ENCODE assay signal across 20 cellular contexts in the genomic region with DNA sequence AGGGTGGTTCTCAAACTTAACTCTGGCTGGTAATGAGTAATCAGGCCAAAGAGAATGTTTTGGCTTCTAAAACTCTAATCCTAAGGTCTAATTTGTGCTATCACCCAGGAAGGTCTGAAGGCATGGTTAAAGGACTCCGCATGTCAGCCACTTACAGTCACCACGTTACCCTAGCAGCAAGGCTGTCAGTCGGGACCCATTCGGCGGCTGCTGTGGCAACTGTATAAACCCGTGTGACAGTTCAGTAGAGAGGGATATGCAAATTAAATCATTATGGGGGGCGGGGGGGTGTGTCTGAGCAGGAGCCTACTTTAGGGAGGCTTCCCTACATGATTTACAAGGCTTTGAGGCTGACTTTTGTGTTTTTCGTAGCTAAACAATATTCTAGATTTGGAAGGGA.
DNase-seq lines count a peak whose midpoint lies in the region; ATAC-seq and TF ChIP-seq lines count a peak whose summit lies in the region.
"Had no signal": no experiment of that assay in that cellular context is flagged by ENCODE, and none has a peak within 500 bp of the region (broad histone marks: within the 10 kb centered on the region; RNA-seq: fewer than 3 reads in every experiment).

No MANE protein-coding gene starts in this region.

- CTCF ChIA-PET in activated CD4-positive, alpha-beta T cell treated with anti-CD3 and anti-CD28 coated beads for 36 hours (lab: Charles Lee), result no interaction called here
- CTCF ChIA-PET in activated CD4-positive, alpha-beta T cell treated with anti-CD3 and anti-CD28 coated beads, Interleukin-2, amount 10 ng/mL, durations not matched to agents 7 days and 5 days (lab: Charles Lee), result interaction anchor here (1.2 kb wide), 1 partner anchor 9 kb away, joined by 3 read pairs; no protein-coding TSS in a partner anchor

- peaks cover 11% of the 10 kb centered on the region for H3K79me1 ChIP-seq in trophoblast cell (ENCODE audit: low read length)

- TF ChIP-seq CTCF in smooth muscle cell (IDR thresholded peaks at IDR 0.05; ENCODE audit: borderline replicate concordance, insufficient read depth, poor library complexity, severe bottlenecking), result no peak

- WGBS in smooth muscle cell (ENCODE audit: low lambda C conversion rate), result 56% methylated on average over 8 of the region's 8 CpGs
- WGBS in trophoblast cell (ENCODE audit: extremely low coverage, insufficient coverage, insufficient read length), result no CpG with 5 or more reads among the region's 8 CpGs

- no peaks in the 10 kb centered on the region for H4K20me1 ChIP-seq in smooth muscle cell (ENCODE audit: low read depth)

- no peak overlapping the region for H4K91ac ChIP-seq in trophoblast cell (ENCODE audit: low read depth, low read length)

- intact Hi-C loops in activated CD4-positive, alpha-beta T cell treated with anti-CD3 and anti-CD28 coated beads for 36 hours (cut with DNase I, micrococcal nuclease), result no loop called here

- no peak for DNase-seq in activated CD4-positive, alpha-beta T cell treated with anti-CD3 and anti-CD28 coated beads for 36 hours
- DNase-seq in activated CD4-positive, alpha-beta T cell treated with anti-CD3 and anti-CD28 coated beads, Interleukin-2, amount 10 ng/mL, durations not matched to agents 7 days and 5 days, result no peak
- no peak for DNase-seq in T-helper 17 cell
- DNase-seq in ecto neural progenitor cell (ENCODE audit: low spot score), result peak; percentile 25
- no peak for DNase-seq in smooth muscle cell (lab: John Stamatoyannopoulos, UW; ENCODE audit: unreplicated experiment)
- DNase-seq in trophoblast cell, result no peak
- no peak for DNase-seq in NCI-H2107 treated with DMSO at 0.1 percent for 48 hours (lab: John Stamatoyannopoulos, UW; ENCODE audit: unreplicated experiment)
- DNase-seq in kidney glomerular epithelial cell (lab: John Stamatoyannopoulos, UW), result no peak
- DNase-seq: activated CD8-positive, alpha-beta memory T cell treated with anti-CD3 and anti-CD28 coated beads for 24 hours; activated effector memory CD4-positive, alpha-beta T cell treated with anti-CD3 and anti-CD28 coated beads, Interleukin-2, amount 50 U/mL, for 16 hours; body of pancreas; NCI-H1436; NCI-H345; nephron progenitor cell; psoas muscle; RPMI8226; stimulated activated naive CD4-positive, alpha-beta T cell treated with Interleukin-2 at 50 U/mL for 16 hours had no signal

- H3K4me3 ChIP-seq in smooth muscle cell, result no peak overlapping the region
- H3K4me3 ChIP-seq in trophoblast cell (ENCODE audit: low read depth, low read length), result no peak overlapping the region
- H3K4me3 ChIP-seq: body of pancreas, esophagus muscularis mucosa, psoas muscle had no signal

- peak overlapping the region; percentile 62 for H3K27ac Mint-ChIP-seq in activated CD4-positive, alpha-beta T cell treated with anti-CD3 and anti-CD28 coated beads for 36 hours
- no peak overlapping the region for H3K27ac Mint-ChIP-seq in activated CD4-positive, alpha-beta T cell treated with anti-CD3 and anti-CD28 coated beads, Interleukin-2, amount 10 ng/mL, durations not matched to agents 7 days and 5 days
- H3K27ac Mint-ChIP-seq in T-helper 17 cell, result peak overlapping the region; percentile 83
- H3K27ac Mint-ChIP-seq: nephron progenitor cell had no signal

- H3K79me2 ChIP-seq in smooth muscle cell (ENCODE audit: low read depth), result no peaks in the 10 kb centered on the region
- no peaks in the 10 kb centered on the region for H3K79me2 ChIP-seq in trophoblast cell (ENCODE audit: control insufficient read depth, insufficient read depth, low read length, poor library complexity)

- no peak for ATAC-seq in activated CD4-positive, alpha-beta T cell treated with anti-CD3 and anti-CD28 coated beads for 36 hours
- ATAC-seq in T-helper 17 cell, result no peak
- ATAC-seq: body of pancreas, psoas muscle had no signal

- no peak overlapping the region for H4K8ac ChIP-seq in trophoblast cell (ENCODE audit: low read depth, low read length)

- H3K4me1 Mint-ChIP-seq in activated CD4-positive, alpha-beta T cell treated with anti-CD3 and anti-CD28 coated beads for 36 hours, result peaks cover 72% of the 10 kb centered on the region
- peaks cover 29% of the 10 kb centered on the region for H3K4me1 Mint-ChIP-seq in activated CD4-positive, alpha-beta T cell treated with anti-CD3 and anti-CD28 coated beads, Interleukin-2, amount 10 ng/mL, durations not matched to agents 7 days and 5 days
- peaks cover 20% of the 10 kb centered on the region for H3K4me1 Mint-ChIP-seq in T-helper 17 cell

- H3K27me3 ChIP-seq in smooth muscle cell (ENCODE audit: low read depth) (no peaks in the 10 kb centered on the region), trophoblast cell (ENCODE audit: insufficient read depth, low read length) (no peaks in the 10 kb centered on the region)
- H3K27me3 ChIP-seq: body of pancreas, esophagus muscularis mucosa had no signal

- no peaks in the 10 kb centered on the region for H3K9me3 ChIP-seq in T-helper 17 cell (ENCODE audit: control insufficient read depth, low read length, poor library complexity, severe bottlenecking)
- no peaks in the 10 kb centered on the region for H3K9me3 ChIP-seq in smooth muscle cell (replicated peaks; ENCODE audit: low read depth)
- no peaks in the 10 kb centered on the region for H3K9me3 ChIP-seq in trophoblast cell (ENCODE audit: insufficient read depth, low read depth, low read length)
- H3K9me3 ChIP-seq: body of pancreas, esophagus muscularis mucosa, psoas muscle had no signal

- H2AFZ ChIP-seq in smooth muscle cell (ENCODE audit: low read depth) (no peak overlapping the region), trophoblast cell (ENCODE audit: insufficient read depth, low read length, poor library complexity) (no peak overlapping the region)

- peaks cover 8% of the 10 kb centered on the region for H3K4me1 ChIP-seq in smooth muscle cell (ENCODE audit: low read depth)
- H3K4me1 ChIP-seq in trophoblast cell (ENCODE audit: control insufficient read depth in 1 of 2, insufficient read depth in 2 of 2, low read length in 2 of 2), result peaks cover 14 to 20% of the 10 kb centered on the region in 2 experiments
- H3K4me1 ChIP-seq: body of pancreas, psoas muscle had no signal

- H3K36me3 ChIP-seq in smooth muscle cell (ENCODE audit: low read depth) (no peaks in the 10 kb centered on the region), trophoblast cell (ENCODE audit: control insufficient read depth in 1 of 2, insufficient read depth in 2 of 2, low read length in 2 of 2) (no peaks in the 10 kb centered on the region)

- POLR2A ChIA-PET in activated CD4-positive, alpha-beta T cell treated with anti-CD3 and anti-CD28 coated beads for 36 hours (lab: Charles Lee), result no interaction called here
- POLR2A ChIA-PET in activated CD4-positive, alpha-beta T cell treated with anti-CD3 and anti-CD28 coated beads, Interleukin-2, amount 10 ng/mL, durations not matched to agents 7 days and 5 days (lab: Charles Lee), result no interaction called here

- no peak overlapping the region for H3K23ac ChIP-seq in trophoblast cell (ENCODE audit: low read length)

- H3K4me2 ChIP-seq in smooth muscle cell (peak overlapping the region; percentile 61), trophoblast cell (ENCODE audit: low read length) (no peak overlapping the region)

- H3K9me3 Mint-ChIP-seq in activated CD4-positive, alpha-beta T cell treated with anti-CD3 and anti-CD28 coated beads for 36 hours (ENCODE audit: low read depth), result no peaks in the 10 kb centered on the region
- H3K9me3 Mint-ChIP-seq in activated CD4-positive, alpha-beta T cell treated with anti-CD3 and anti-CD28 coated beads, Interleukin-2, amount 10 ng/mL, durations not matched to agents 7 days and 5 days, result no peaks in the 10 kb centered on the region
- H3K9me3 Mint-ChIP-seq: CD14-positive monocyte; dendritic cell treated with granulocyte-macrophage colony-stimulating factor and Interleukin-4, amounts not matched to agents 40 ng/mL and 50 ng/mL, for 4 days; nephron progenitor cell had no signal

- no peak overlapping the region for H2AK5ac ChIP-seq in trophoblast cell (ENCODE audit: low read length)

- H3K27ac ChIP-seq in smooth muscle cell (ENCODE audit: low read depth) (peak overlapping the region; percentile 63), trophoblast cell (ENCODE audit: low read depth, low read length) (no peak overlapping the region)
- H3K27ac ChIP-seq: body of pancreas, esophagus muscularis mucosa, psoas muscle had no signal

- no peak overlapping the region for H2BK5ac ChIP-seq in trophoblast cell (ENCODE audit: low read depth, low read length, poor library complexity)

- no peak overlapping the region for H3K4ac ChIP-seq in trophoblast cell (ENCODE audit: low read depth, low read length)

- no peaks in the 10 kb centered on the region for H3K27me3 Mint-ChIP-seq in activated CD4-positive, alpha-beta T cell treated with anti-CD3 and anti-CD28 coated beads for 36 hours
- H3K27me3 Mint-ChIP-seq in activated CD4-positive, alpha-beta T cell treated with anti-CD3 and anti-CD28 coated beads, Interleukin-2, amount 10 ng/mL, durations not matched to agents 7 days and 5 days, result no peaks in the 10 kb centered on the region
- no peaks in the 10 kb centered on the region for H3K27me3 Mint-ChIP-seq in T-helper 17 cell
- H3K27me3 Mint-ChIP-seq: dendritic cell treated with granulocyte-macrophage colony-stimulating factor and Interleukin-4, amounts not matched to agents 40 ng/mL and 50 ng/mL, for 4 days had no signal

- H2BK12ac ChIP-seq in trophoblast cell (ENCODE audit: low read length), result no peak overlapping the region

- no peak overlapping the region for H2BK120ac ChIP-seq in trophoblast cell (ENCODE audit: insufficient read depth, low read length, poor library complexity)

- peaks cover 66% of the 10 kb centered on the region for H3K36me3 Mint-ChIP-seq in activated CD4-positive, alpha-beta T cell treated with anti-CD3 and anti-CD28 coated beads for 36 hours (ENCODE audit: low read depth)
- peaks cover 81% of the 10 kb centered on the region for H3K36me3 Mint-ChIP-seq in activated CD4-positive, alpha-beta T cell treated with anti-CD3 and anti-CD28 coated beads, Interleukin-2, amount 10 ng/mL, durations not matched to agents 7 days and 5 days (ENCODE audit: low read depth)
- peaks cover 10% of the 10 kb centered on the region for H3K36me3 Mint-ChIP-seq in T-helper 17 cell (ENCODE audit: low read depth)

- H3K4me3 Mint-ChIP-seq in activated CD4-positive, alpha-beta T cell treated with anti-CD3 and anti-CD28 coated beads for 36 hours, result no peak overlapping the region
- H3K4me3 Mint-ChIP-seq in activated CD4-positive, alpha-beta T cell treated with anti-CD3 and anti-CD28 coated beads, Interleukin-2, amount 10 ng/mL, durations not matched to agents 7 days and 5 days, result no peak overlapping the region
- H3K4me3 Mint-ChIP-seq in T-helper 17 cell, result peak overlapping the region; percentile 59
- H3K4me3 Mint-ChIP-seq: CD14-positive monocyte; dendritic cell treated with granulocyte-macrophage colony-stimulating factor and Interleukin-4, amounts not matched to agents 40 ng/mL and 50 ng/mL, for 4 days; nephron progenitor cell had no signal

- no peaks in the 10 kb centered on the region for H3F3A ChIP-seq in smooth muscle cell (ENCODE audit: low read depth)

- no peak overlapping the region for H4K12ac ChIP-seq in trophoblast cell (ENCODE audit: low read depth, low read length)

- H3K18ac ChIP-seq in trophoblast cell (ENCODE audit: low read length), result no peak overlapping the region

- H3K9ac ChIP-seq in smooth muscle cell (ENCODE audit: low read depth) (no peak overlapping the region), trophoblast cell (ENCODE audit: low read length) (no peak overlapping the region)

- no peak overlapping the region for H3K14ac ChIP-seq in trophoblast cell (ENCODE audit: low read length)
